13 cellular contexts compared by ENCODE assay signal in the genomic region with DNA sequence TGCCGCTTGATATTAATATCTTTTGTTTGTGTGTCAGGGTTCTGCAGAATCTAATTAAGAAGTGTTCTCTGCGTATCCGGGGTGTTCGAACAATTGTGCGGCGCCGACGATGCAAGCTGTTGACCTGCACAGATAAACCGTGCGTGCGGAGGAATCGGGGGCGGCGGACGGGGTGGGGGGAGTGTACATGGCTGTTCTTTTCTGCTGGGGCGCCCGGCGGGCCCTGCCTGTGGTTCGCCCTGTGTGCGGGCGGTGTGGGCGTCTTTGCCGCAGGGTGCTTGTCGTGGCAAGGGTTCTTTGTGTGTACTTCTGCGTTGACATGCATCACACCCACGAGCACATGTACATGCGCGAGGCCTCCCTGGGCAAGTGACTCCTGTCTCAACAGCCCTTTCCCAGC. TPM values are rescaled to one million over a fixed set of nuclear protein-coding genes. Genes with fewer than 3 reads are reported as not detected.
DNase-seq lines count a peak whose midpoint lies in the region; ATAC-seq, FAIRE-seq and TF ChIP-seq lines count a peak whose summit lies in the region.
"Had no signal": no experiment of that assay in that cellular context is flagged by ENCODE, and none has a peak within 500 bp of the region (broad histone marks: within the 10 kb centered on the region; RNA-seq: fewer than 3 reads in every experiment).

No MANE protein-coding gene starts in this region.

- H3K27ac ChIP-seq in BLaER1 treated with 17β-estradiol and CSF1 and Interleukin-3, amounts not matched to agents 10 nM and 100 nM, result no peak overlapping the region
- H3K27ac ChIP-seq in K562 (ENCODE audit: extremely low read depth, low read depth, low read length), result no peak overlapping the region
- no peak overlapping the region for H3K27ac ChIP-seq in neuronal stem cell (replicated peaks; ENCODE audit: low read length)

- no peak for ATAC-seq in K562

- no peak for TF ChIP-seq EP300 in K562 (IDR thresholded peaks at IDR 0.05; ENCODE audit: low read length)

- no peak for TF ChIP-seq POLR2A in K562 (conservative IDR thresholded peaks at IDR 0.05)

- no peak overlapping the region for H4K8ac ChIP-seq in neuronal stem cell (ENCODE audit: low read depth, low read length)

- peak overlapping the region; percentile 74 for H3K18ac ChIP-seq in neuronal stem cell (ENCODE audit: low read length)

- peak overlapping the region; percentile 12 for H4K91ac ChIP-seq in neuronal stem cell (ENCODE audit: low read depth, low read length, poor library complexity)

- peak overlapping the region; percentile 94 for H3K14ac ChIP-seq in neuronal stem cell (ENCODE audit: low read length)

- H2BK12ac ChIP-seq in neuronal stem cell (ENCODE audit: low read length), result peak overlapping the region; percentile 60

- POLR2A ChIA-PET in K562 (lab: Yijun Ruan, JAX), result no interaction called here

- peak overlapping the region; percentile 11 for H3K4ac ChIP-seq in neuronal stem cell (ENCODE audit: low read length)

- peak overlapping the region; percentile 96 for H2AK5ac ChIP-seq in neuronal stem cell (ENCODE audit: low read depth, low read length)

- peak overlapping the region; percentile 73 for H2BK15ac ChIP-seq in neuronal stem cell (ENCODE audit: low read length)

- H3K4me1 ChIP-seq in BLaER1 treated with 17β-estradiol and CSF1 and Interleukin-3, amounts not matched to agents 10 nM and 100 nM, result peaks cover 4 to 61% (median 42%) of the 10 kb centered on the region in 10 experiments; a peak in 17 of 20 replicates
- H3K4me1 ChIP-seq in K562 (replicated peaks in 1 of 2; ENCODE audit: control insufficient read depth in 2 of 2, insufficient read depth in 2 of 2, low read length in 2 of 2) (peaks cover 0 to 31% of the 10 kb centered on the region in 2 experiments; a peak in 3 of 5 replicates), neuronal stem cell (ENCODE audit: control insufficient read depth in 2 of 2, insufficient read depth in 1 of 2, low read depth in 1 of 2, low read length in 2 of 2) (peaks cover 0 to 7% of the 10 kb centered on the region in 2 donors)
- H3K4me1 ChIP-seq: BE2C had no signal

- TF ChIP-seq RAD21 in K562 (CRISPR knock-in tag; conservative IDR thresholded peaks at IDR 0.05 in 1 of 2, IDR thresholded peaks at IDR 0.05 in 1 of 2), result no peak

- DNase-seq in Ammon's horn (ENCODE audit: low spot score) (peak; percentile 23), K562 (ENCODE audit: extremely low read depth in 1 of 4, low spot score in 3 of 4) (no peak), neuronal stem cell (ENCODE audit: low spot score) (no peak), NCI-H1092 treated with DMSO at 0.1 percent for 48 hours (lab: John Stamatoyannopoulos, UW) (no peak), NCI-H1930 (lab: John Stamatoyannopoulos, UW) (no peak), mucosa of gallbladder (ENCODE audit: low spot score) (no peak)
- DNase-seq: BE2C; CD4-positive, alpha-beta memory T cell; DMS153; DMS79 treated with DMSO at 0.1 percent for 48 hours; GF-D8 had no signal

- H2AFZ ChIP-seq in K562 (ENCODE audit: low read depth, low read length) (no peak overlapping the region), neuronal stem cell (ENCODE audit: low read length) (no peak overlapping the region)

- WGBS in K562 (ENCODE audit: insufficient coverage, low coverage, missing lambda C conversion rate), result 43% methylated on average over 25 of the region's 28 CpGs
- WGBS in neuronal stem cell (ENCODE audit: extremely low coverage in 2 of 2, insufficient read length in 2 of 2, insufficient replicate concordance in 1 of 2), 2 donors, result no CpG with 5 or more reads among the region's 28 CpGs

- no TSS peak for BruUV-seq in K562 (replicated peaks; lab: Mats Ljungman, UMichigan)

- no peaks in the 10 kb centered on the region for H3K9me3 ChIP-seq in BLaER1 treated with 17β-estradiol and CSF1 and Interleukin-3, amounts not matched to agents 10 nM and 100 nM (replicated peaks in 1 of 11)
- no peaks in the 10 kb centered on the region for H3K9me3 ChIP-seq in K562 (replicated peaks; ENCODE audit: control insufficient read depth, insufficient read depth, low read depth, low read length)
- no peaks in the 10 kb centered on the region for H3K9me3 ChIP-seq in neuronal stem cell (replicated peaks in 1 of 2; ENCODE audit: control insufficient read depth in 2 of 2, insufficient read depth in 1 of 2, low read depth in 1 of 2, low read length in 2 of 2)
- H3K9me3 ChIP-seq: BE2C, HAP-1 had no signal

- H3K27me3 ChIP-seq in BLaER1 treated with 17β-estradiol and CSF1 and Interleukin-3, amounts not matched to agents 10 nM and 100 nM, result peaks cover 17 to 31% (median 28%) of the 10 kb centered on the region in 11 experiments
- H3K27me3 ChIP-seq in K562 (ENCODE audit: control insufficient read depth in 2 of 2, insufficient read depth in 2 of 2, low read length in 2 of 2) (peaks cover 12 to 44% of the 10 kb centered on the region in 2 experiments; a peak in 3 of 5 replicates), neuronal stem cell (ENCODE audit: control insufficient read depth in 3 of 3, insufficient read depth in 3 of 3, low read depth in 1 of 3, low read length in 3 of 3) (peaks cover 0 to 52% (median 9%) of the 10 kb centered on the region in 3 experiments)

- H3K36me3 ChIP-seq in BLaER1 treated with 17β-estradiol and CSF1 and Interleukin-3, amounts not matched to agents 10 nM and 100 nM, result no peaks in the 10 kb centered on the region
- no peaks in the 10 kb centered on the region for H3K36me3 ChIP-seq in K562 (ENCODE audit: control insufficient read depth, insufficient read depth, low read length)
- H3K36me3 ChIP-seq in neuronal stem cell (replicated peaks in 1 of 2; ENCODE audit: control insufficient read depth in 2 of 2, insufficient read depth in 2 of 2, low read length in 2 of 2), result no peaks in the 10 kb centered on the region
- H3K36me3 ChIP-seq: BE2C, HAP-1 had no signal

- peaks cover 3% of the 10 kb centered on the region for H3K79me1 ChIP-seq in neuronal stem cell (ENCODE audit: low read depth, low read length)

- CTCF ChIA-PET in K562 (lab: Yijun Ruan, JAX; ENCODE audit: low intra/inter-chr PET ratio), result interaction anchor here (2.6 kb wide), 1 partner anchor 186 kb away, joined by 27 read pairs; no protein-coding TSS in a partner anchor

- H2BK120ac ChIP-seq in neuronal stem cell (ENCODE audit: low read depth, low read length), result no peak overlapping the region

- H3K4me3 ChIP-seq in BLaER1 treated with 17β-estradiol and CSF1 and Interleukin-3, amounts not matched to agents 10 nM and 100 nM, result no peak overlapping the region
- H3K4me3 ChIP-seq in K562, result no peak overlapping the region
- H3K4me3 ChIP-seq in neuronal stem cell (ENCODE audit: low read length in 2 of 2), result no peak overlapping the region
- H3K4me3 ChIP-seq: HAP-1 had no signal

- H3K23ac ChIP-seq in neuronal stem cell (ENCODE audit: low read depth, low read length, poor library complexity), result peak overlapping the region; percentile 81

- intact Hi-C loops in K562 (cut with micrococcal nuclease), result no loop called here

- TF ChIP-seq CTCF in K562 (IDR thresholded peaks at IDR 0.05 in 2 of 3, conservative IDR thresholded peaks at IDR 0.05 in 1 of 3; ENCODE audit: insufficient read depth in 2 of 3, low read depth in 1 of 3, low read length in 3 of 3), result no peak

- peaks cover 0 to 22% (median 0%) of the 10 kb centered on the region in 11 experiments; a peak in 2 of 22 replicates for H4K20me1 ChIP-seq in BLaER1 treated with 17β-estradiol and CSF1 and Interleukin-3, amounts not matched to agents 10 nM and 100 nM
- 0 out of 2 replicates have a peak, but pooled peaks cover 10% of the 10 kb centered on the region for H4K20me1 ChIP-seq in K562 (replicated peaks; ENCODE audit: control insufficient read depth, insufficient read depth, low read length)

- no peaks in the 10 kb centered on the region for H3K9me1 ChIP-seq in K562 (ENCODE audit: control insufficient read depth, insufficient read depth, low read length)

- H3K79me2 ChIP-seq in K562 (ENCODE audit: control insufficient read depth, insufficient read depth, low read length), result no peaks in the 10 kb centered on the region

- no peak overlapping the region for H3K9ac ChIP-seq in BLaER1 treated with 17β-estradiol and CSF1 and Interleukin-3, amounts not matched to agents 10 nM and 100 nM
- peak overlapping the region in 1 of 2 experiments; percentile 35; a peak in 1 of 4 replicates for H3K9ac ChIP-seq in K562 (ENCODE audit: insufficient read depth in 1 of 2, low read depth in 2 of 2, low read length in 2 of 2)
- H3K9ac ChIP-seq in neuronal stem cell (ENCODE audit: low read depth, low read length, poor library complexity), result no peak overlapping the region

- H2BK5ac ChIP-seq in neuronal stem cell (ENCODE audit: low read length), result peak overlapping the region; percentile 39

- H3K4me2 ChIP-seq in BLaER1 treated with 17β-estradiol and CSF1 and Interleukin-3, amounts not matched to agents 10 nM and 100 nM, result peak overlapping the region in 8 of 11 experiments; percentile 12 to 70 (median 46); a peak in 13 of 22 replicates
- no peak overlapping the region for H3K4me2 ChIP-seq in K562 (ENCODE audit: insufficient read depth, low read length)
- H3K4me2 ChIP-seq in neuronal stem cell (ENCODE audit: insufficient read depth, low read length, poor library complexity, severe bottlenecking), result no peak overlapping the region

- no peak for FAIRE-seq in K562 (lab: Jason Lieb, UNC)

- in situ Hi-C loops in K562 (cut with MboI), result no loop called here

TF ChIP-seq in K562, 482 proteins besides CTCF, POLR2A, EP300 and RAD21:
- TF ChIP-seq NFE2L1 (tag; IDR thresholded peaks at IDR 0.05; ENCODE audit: borderline replicate concordance, low read depth) (no peak), EGR1 (conservative IDR thresholded peaks at IDR 0.05) (0 out of 2 replicates have a peak, but pooled peaks have one; percentile 21)
TF ChIP-seq in K562: peak in this region for 1.

RNA-seq across cellular contexts. Expression of a gene that starts 47.9 kb away (rescaled TPM):
- total RNA-seq in K562 (2011; cell fraction: chromatin; rRNA removed; ENCODE audit: low replicate concordance), result 266 and 844 TPM in 2 replicates
- total RNA-seq in K562 (2011; cell fraction: nucleolus; rRNA removed), result 502 and 577 TPM in 2 replicates
- total RNA-seq in K562 (2011; cell fraction: nucleoplasm; rRNA removed), result 359 and 406 TPM in 2 replicates
- 59.0 and 71.5 TPM in 2 replicates for total RNA-seq in K562 (2014; rRNA removed)
- 6.9 and 9.5 TPM in 2 replicates for total RNA-seq in K562 (2014; rRNA removed; fragmentation: Illumina TruSeq; extraction: Trizol)
- total RNA-seq in K562 (2015; rRNA removed; fragmentation: Illumina TruSeq; extraction: Trizol), result 26.9 and 32.7 TPM in 2 replicates
- total RNA-seq in K562 (2021), result 102 and 103 TPM in 2 replicates
- 17.0 and 42.5 TPM in 2 replicates for polyA plus RNA-seq in K562 (2011; rRNA removed)
- 14.6 and 28.0 TPM in 2 replicates for polyA plus RNA-seq in K562 (2011; cell fraction: cytosol; rRNA removed)
- 444 and 528 TPM in 2 replicates for polyA plus RNA-seq in K562 (2011; cell fraction: nucleus; rRNA removed)
- 61.2 and 74.6 TPM in 2 replicates for polyA plus RNA-seq in K562 (2012)
- 13.2 and 29.8 TPM in 2 replicates for polyA plus RNA-seq in K562 (2014; fragmentation: Illumina TruSeq; extraction: Trizol)
- 1 to 10 TPM; 1.8 to 2.2 TPM for polyA plus RNA-seq in K562 (2014; fragmentation: Nextera tagmentation; extraction: Ambion mirVana)
- polyA plus RNA-seq in K562 (2014; rRNA removed), result 91.2 and 99.3 TPM in 2 replicates
- 53.2 and 57.7 TPM in 2 replicates for polyA minus RNA-seq in K562 (2011; rRNA and poly(A)+ RNA removed)
- 17.9 and 22.2 TPM in 2 replicates for polyA minus RNA-seq in K562 (2011; cell fraction: cytosol; rRNA and poly(A)+ RNA removed)
- 91.7 and 109 TPM in 2 replicates for polyA minus RNA-seq in K562 (2011; cell fraction: nucleus; rRNA and poly(A)+ RNA removed)
- polyA plus RNA-seq in neuronal stem cell (2013, experiment 1 of 2), result 9.4 TPM
- polyA plus RNA-seq in neuronal stem cell (2013, experiment 2 of 2), result 10.1 TPM
- 166 TPM for total RNA-seq in mucosa of gallbladder

Comparison
In these comparisons a context has a peak if more than half of its experiments do, and no peak if none do; other contexts are left out.
1. H3K4me2 ChIP-seq: peak in BLaER1 treated with 17β-estradiol and CSF1 and Interleukin-3, amounts not matched to agents 10 nM and 100 nM (8 of 11); none in K562 (single experiment) and neuronal stem cell (single experiment).